ENCODE assay signal across 22 cellular contexts in genomic region chr15:99423186-99424130, GRCh38.
DNase-seq lines count a peak whose midpoint lies in the region; ATAC-seq lines count a peak whose summit lies in the region.
"Had no signal": no experiment of that assay in that cellular context is flagged by ENCODE, and none has a peak within 500 bp of the region (broad histone marks: within the 10 kb centered on the region; RNA-seq: fewer than 3 reads in every experiment).

No MANE protein-coding gene starts in this region.

- peaks cover 53% of the 10 kb centered on the region for H3K4me1 Mint-ChIP-seq in T-helper 1 cell treated with Interleukin-12 subunit alpha and Interleukin-12 subunit beta and Interleukin-4 antibody, amounts not matched to agents 30 μg/mL and 1 μg/mL, for 36 hours (ENCODE audit: low read depth)
- H3K4me1 Mint-ChIP-seq in CD4-positive, alpha-beta memory T cell: peaks cover 22 to 62% (median 47%) of the 10 kb centered on the region in 4 donors
- H3K4me1 Mint-ChIP-seq in activated CD4-positive, alpha-beta memory T cell treated with anti-CD3 and anti-CD28 coated beads, Interleukin-2, amount 10 ng/mL, durations not matched to agents 7 days and 5 days: peaks cover 56% of the 10 kb centered on the region

- peaks cover 6% of the 10 kb centered on the region for H3K79me2 ChIP-seq in trophoblast cell (ENCODE audit: control insufficient read depth, insufficient read depth, low read length, poor library complexity)

- peak overlapping the region; percentile 71 for H2AK5ac ChIP-seq in trophoblast cell (ENCODE audit: low read length)

- peak overlapping the region; percentile 57 for H3K27ac Mint-ChIP-seq in T-helper 1 cell treated with Interleukin-12 subunit alpha and Interleukin-12 subunit beta and Interleukin-4 antibody, amounts not matched to agents 30 μg/mL and 1 μg/mL, for 36 hours
- H3K27ac Mint-ChIP-seq in CD4-positive, alpha-beta memory T cell: peak overlapping the region; percentile 1 to 92 (median 72)
- H3K27ac Mint-ChIP-seq in activated CD4-positive, alpha-beta memory T cell treated with anti-CD3 and anti-CD28 coated beads, Interleukin-2, amount 10 ng/mL, durations not matched to agents 7 days and 5 days: no peak overlapping the region
- H3K27ac Mint-ChIP-seq: HFFc6 had no signal

- ATAC-seq in left lobe of liver (no peak), GM19351 (IDR thresholded peaks at IDR 0.05; ENCODE audit: unreplicated experiment) (no peak)
- ATAC-seq: activated CD4-positive, CD25-positive, alpha-beta regulatory T cell treated with anti-CD3 and anti-CD28 coated beads, Interleukin-2, amount 50 U/mL, for 24 hours had no signal

- no peak overlapping the region for H4K8ac ChIP-seq in trophoblast cell (ENCODE audit: low read depth, low read length)

- peaks cover 23% of the 10 kb centered on the region for H3K79me1 ChIP-seq in trophoblast cell (ENCODE audit: low read length)

- no peak overlapping the region for H2AFZ ChIP-seq in trophoblast cell (ENCODE audit: insufficient read depth, low read length, poor library complexity)

- H3K4ac ChIP-seq in trophoblast cell (ENCODE audit: low read depth, low read length): no peak overlapping the region

- CTCF ChIA-PET in CD4-positive, alpha-beta memory T cell (lab: Charles Lee; ENCODE audit: partially characterized antibody): no interaction called here
- CTCF ChIA-PET in activated CD4-positive, alpha-beta memory T cell treated with anti-CD3 and anti-CD28 coated beads, Interleukin-2, amount 10 ng/mL, durations not matched to agents 7 days and 5 days (lab: Charles Lee): interaction anchor here (0.7 to 1.3 kb wide), 2 partner anchors 13 to 60 kb away, joined by 3 read pairs; no protein-coding TSS in a partner anchor

- H4K12ac ChIP-seq in trophoblast cell (ENCODE audit: low read depth, low read length): no peak overlapping the region

- WGBS in trophoblast cell (ENCODE audit: extremely low coverage, insufficient coverage, insufficient read length): no CpG with 5 or more reads among the region's 16 CpGs

- H3K4me2 ChIP-seq in trophoblast cell (ENCODE audit: low read length): no peak overlapping the region

- H3K18ac ChIP-seq in trophoblast cell (ENCODE audit: low read length): no peak overlapping the region

- no peak overlapping the region for H3K9ac ChIP-seq in trophoblast cell (ENCODE audit: low read length)

- POLR2A ChIA-PET in CD4-positive, alpha-beta memory T cell (lab: Charles Lee; ENCODE audit: partially characterized antibody): interaction anchor here (1.0 to 3.4 kb wide), 6 partner anchors 11 to 142 kb away, joined by 3 to 20 read pairs (median 5); partner anchors contain the start of gene MEF2A
- POLR2A ChIA-PET in activated CD4-positive, alpha-beta memory T cell treated with anti-CD3 and anti-CD28 coated beads, Interleukin-2, amount 10 ng/mL, durations not matched to agents 7 days and 5 days (lab: Charles Lee): interaction anchor here (1.1 kb wide), 1 partner anchor 310 kb away, joined by 3 read pairs; no protein-coding TSS in a partner anchor

- no peak overlapping the region for H3K4me3 ChIP-seq in CD4-positive, alpha-beta memory T cell (ENCODE audit: low read length in 2 of 2)
- no peak overlapping the region for H3K4me3 ChIP-seq in trophoblast cell (ENCODE audit: low read depth, low read length)
- H3K4me3 ChIP-seq: tibial nerve had no signal

- H3K36me3 Mint-ChIP-seq in T-helper 1 cell treated with Interleukin-12 subunit alpha and Interleukin-12 subunit beta and Interleukin-4 antibody, amounts not matched to agents 30 μg/mL and 1 μg/mL, for 36 hours (ENCODE audit: low read depth): peaks cover 12% of the 10 kb centered on the region
- no peaks in the 10 kb centered on the region for H3K36me3 Mint-ChIP-seq in CD4-positive, alpha-beta memory T cell
- peaks cover 15% of the 10 kb centered on the region for H3K36me3 Mint-ChIP-seq in activated CD4-positive, alpha-beta memory T cell treated with anti-CD3 and anti-CD28 coated beads, Interleukin-2, amount 10 ng/mL, durations not matched to agents 7 days and 5 days (ENCODE audit: low read depth)

- no peaks in the 10 kb centered on the region for H3K9me3 ChIP-seq in CD4-positive, alpha-beta memory T cell (ENCODE audit: control insufficient read depth in 1 of 2, low read length in 2 of 2)
- peaks cover 3% of the 10 kb centered on the region for H3K9me3 ChIP-seq in trophoblast cell (ENCODE audit: insufficient read depth, low read depth, low read length)
- H3K9me3 ChIP-seq: neutrophil, tibial nerve had no signal

- H2BK5ac ChIP-seq in trophoblast cell (ENCODE audit: low read depth, low read length, poor library complexity): peak overlapping the region; percentile 34

- no peak overlapping the region for H3K23ac ChIP-seq in trophoblast cell (ENCODE audit: low read length)

- peak overlapping the region; percentile 9 for H3K14ac ChIP-seq in trophoblast cell (ENCODE audit: low read length)

- DNase-seq in T-helper 1 cell (no peak), left lobe of liver (ENCODE audit: low spot score) (peak; percentile 12), trophoblast cell (no peak), DMS153 treated with DMSO at 0.1 percent for 48 hours (lab: John Stamatoyannopoulos, UW; ENCODE audit: unreplicated experiment) (no peak)
- DNase-seq in CD4-positive, alpha-beta memory T cell: no peak
- no peak for DNase-seq in activated CD4-positive, alpha-beta memory T cell treated with anti-CD3 and anti-CD28 coated beads, Interleukin-2, amount 10 ng/mL, durations not matched to agents 7 days and 5 days
- DNase-seq: amniotic stem cell; cortex of kidney; DMS79; HFFc6; NCI-H1694; NCI-H2171 treated with DMSO at 0.1 percent for 48 hours; NCI-H526; RPMI8226; stimulated activated CD4-positive, alpha-beta T cell treated with anti-CD3 and anti-CD28 coated beads, Interleukin-4, amount 100 ng/mL, for 1 hour had no signal

- H3K27me3 ChIP-seq in CD4-positive, alpha-beta memory T cell (ENCODE audit: insufficient read depth, low read length): no peaks in the 10 kb centered on the region
- H3K27me3 ChIP-seq in trophoblast cell (ENCODE audit: insufficient read depth, low read length): no peaks in the 10 kb centered on the region
- H3K27me3 ChIP-seq: neutrophil, tibial nerve had no signal

- H3K36me3 ChIP-seq in CD4-positive, alpha-beta memory T cell (ENCODE audit: insufficient read depth, low read length): no peaks in the 10 kb centered on the region
- no peaks in the 10 kb centered on the region for H3K36me3 ChIP-seq in trophoblast cell (ENCODE audit: control insufficient read depth in 1 of 2, insufficient read depth in 2 of 2, low read length in 2 of 2)
- H3K36me3 ChIP-seq: neutrophil, tibial nerve had no signal

- no peaks in the 10 kb centered on the region for H3K27me3 Mint-ChIP-seq in T-helper 1 cell treated with Interleukin-12 subunit alpha and Interleukin-12 subunit beta and Interleukin-4 antibody, amounts not matched to agents 30 μg/mL and 1 μg/mL, for 36 hours (ENCODE audit: low read depth)
- no peaks in the 10 kb centered on the region for H3K27me3 Mint-ChIP-seq in CD4-positive, alpha-beta memory T cell
- peaks cover 9% of the 10 kb centered on the region for H3K27me3 Mint-ChIP-seq in activated CD4-positive, alpha-beta memory T cell treated with anti-CD3 and anti-CD28 coated beads, Interleukin-2, amount 10 ng/mL, durations not matched to agents 7 days and 5 days
- H3K27me3 Mint-ChIP-seq: stimulated activated naive CD8-positive, alpha-beta T cell treated with anti-CD3 and anti-CD28 coated beads, Interleukin-15, Interleukin-2, amounts not matched to agents 100 ng/mL and 50 ng/mL, for 24 hours had no signal

- H3K4me1 ChIP-seq in CD4-positive, alpha-beta memory T cell (ENCODE audit: insufficient read depth, low read length): peaks cover 51% of the 10 kb centered on the region
- peaks cover 26 to 27% of the 10 kb centered on the region in 2 experiments for H3K4me1 ChIP-seq in trophoblast cell (ENCODE audit: control insufficient read depth in 1 of 2, insufficient read depth in 2 of 2, low read length in 2 of 2)

- peaks cover 18% of the 10 kb centered on the region for H3K9me3 Mint-ChIP-seq in T-helper 1 cell treated with Interleukin-12 subunit alpha and Interleukin-12 subunit beta and Interleukin-4 antibody, amounts not matched to agents 30 μg/mL and 1 μg/mL, for 36 hours
- H3K9me3 Mint-ChIP-seq in CD4-positive, alpha-beta memory T cell: peaks cover 0 to 10% (median 4%) of the 10 kb centered on the region in 8 donors
- peaks cover 3% of the 10 kb centered on the region for H3K9me3 Mint-ChIP-seq in activated CD4-positive, alpha-beta memory T cell treated with anti-CD3 and anti-CD28 coated beads, Interleukin-2, amount 10 ng/mL, durations not matched to agents 7 days and 5 days
- H3K9me3 Mint-ChIP-seq: stimulated activated naive CD8-positive, alpha-beta T cell treated with anti-CD3 and anti-CD28 coated beads, Interleukin-15, Interleukin-2, amounts not matched to agents 100 ng/mL and 50 ng/mL, for 24 hours had no signal

- H4K91ac ChIP-seq in trophoblast cell (ENCODE audit: low read depth, low read length): peak overlapping the region; percentile 39

- peak overlapping the region; percentile 54 for H2BK120ac ChIP-seq in trophoblast cell (ENCODE audit: insufficient read depth, low read length, poor library complexity)

- H3K4me3 Mint-ChIP-seq in T-helper 1 cell treated with Interleukin-12 subunit alpha and Interleukin-12 subunit beta and Interleukin-4 antibody, amounts not matched to agents 30 μg/mL and 1 μg/mL, for 36 hours: no peak overlapping the region
- peak overlapping the region in 3 of 8 donors; percentile 16 to 39 (median 20) for H3K4me3 Mint-ChIP-seq in CD4-positive, alpha-beta memory T cell
- no peak overlapping the region for H3K4me3 Mint-ChIP-seq in activated CD4-positive, alpha-beta memory T cell treated with anti-CD3 and anti-CD28 coated beads, Interleukin-2, amount 10 ng/mL, durations not matched to agents 7 days and 5 days
- H3K4me3 Mint-ChIP-seq: HFFc6; stimulated activated naive CD8-positive, alpha-beta T cell treated with anti-CD3 and anti-CD28 coated beads, Interleukin-15, Interleukin-2, amounts not matched to agents 100 ng/mL and 50 ng/mL, for 24 hours had no signal

- intact Hi-C loops in CD4-positive, alpha-beta memory T cell (cut with micrococcal nuclease): no loop called here

- peak overlapping the region; percentile 33 for H2BK12ac ChIP-seq in trophoblast cell (ENCODE audit: low read length)

- H3K27ac ChIP-seq in CD4-positive, alpha-beta memory T cell (ENCODE audit: low read depth, low read length): no peak overlapping the region
- H3K27ac ChIP-seq in trophoblast cell (ENCODE audit: low read depth, low read length): no peak overlapping the region
- H3K27ac ChIP-seq: 22Rv1, neutrophil had no signal
